ENCODE assay signal across 8 cellular contexts in the genomic region with DNA sequence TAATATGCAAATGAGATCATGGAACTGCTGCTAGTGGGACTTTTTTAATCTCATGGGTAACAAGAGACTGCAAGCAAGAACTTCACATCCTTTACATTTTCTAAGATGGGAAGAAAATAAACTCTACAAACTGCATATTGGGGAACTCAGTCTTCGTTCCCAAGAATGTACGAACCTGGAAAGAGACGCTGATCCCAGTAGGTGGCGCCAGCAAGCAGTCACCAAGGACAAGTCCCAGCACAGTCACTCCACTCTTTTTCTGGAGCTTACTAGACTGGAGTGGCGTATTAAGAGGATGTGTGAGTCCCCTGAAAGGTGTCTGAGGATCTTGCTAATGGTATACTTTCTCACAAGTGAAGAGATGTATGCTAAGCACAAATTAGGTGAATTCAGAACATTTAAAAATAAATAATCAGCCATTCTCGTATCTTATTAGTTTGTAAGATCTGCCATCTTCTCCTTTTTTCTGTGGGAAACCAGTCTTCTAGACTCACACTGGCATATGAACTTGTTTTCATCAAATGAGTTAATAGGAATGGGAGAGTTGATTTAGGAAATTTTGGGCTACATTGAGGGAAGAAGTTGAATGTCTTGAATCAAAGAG. TPM values are rescaled to one million over a fixed set of nuclear protein-coding genes. Genes with fewer than 3 reads are reported as not detected.
A peak's percentile ranks its signal among the peaks of the same experiment; 100 is the strongest.
DNase-seq lines count a peak whose midpoint lies in the region; ATAC-seq lines count a peak whose summit lies in the region.

No MANE protein-coding gene starts in this region.

- DNase-seq in DMS 273 (lab: John Stamatoyannopoulos, UW; ENCODE audit: unreplicated experiment) (peak; percentile 81), DMS 273 treated with DMSO at 0.1 percent for 48 hours (lab: John Stamatoyannopoulos, UW) (no peak), NCI-H748 (lab: John Stamatoyannopoulos, UW; ENCODE audit: unreplicated experiment) (peak; percentile 72), fibroblast of gingiva (ENCODE audit: low read depth) (peak; percentile 47), nucleus accumbens (lab: John Stamatoyannopoulos, UW) (peak in 37 of 56 donors; percentile 1 to 72 (median 15))
- peak; percentile 58 for DNase-seq in activated CD8-positive, alpha-beta memory T cell treated with anti-CD3 and anti-CD28 coated beads, Interleukin-2, amount 10 ng/mL, durations not matched to agents 7 days and 5 days

- ATAC-seq in HG03520 (IDR thresholded peaks at IDR 0.05; ENCODE audit: unreplicated experiment) (peak; percentile 44), HG02840 (IDR thresholded peaks at IDR 0.05; ENCODE audit: low FRiP score, unreplicated experiment) (no peak)
- ATAC-seq in activated CD8-positive, alpha-beta memory T cell treated with anti-CD3 and anti-CD28 coated beads, Interleukin-2, amount 10 ng/mL, durations not matched to agents 7 days and 5 days = peak; percentile 48

- CTCF ChIA-PET in activated CD8-positive, alpha-beta memory T cell treated with anti-CD3 and anti-CD28 coated beads, Interleukin-2, amount 10 ng/mL, durations not matched to agents 7 days and 5 days (lab: Charles Lee) = interaction anchor here (3.3 kb wide), 1 partner anchor 321 kb away, joined by 15 read pairs; no protein-coding TSS in a partner anchor

- peaks cover 6% of the 10 kb centered on the region for H3K4me1 Mint-ChIP-seq in activated CD8-positive, alpha-beta memory T cell treated with anti-CD3 and anti-CD28 coated beads, Interleukin-2, amount 10 ng/mL, durations not matched to agents 7 days and 5 days

- no peaks in the 10 kb centered on the region for H3K36me3 Mint-ChIP-seq in activated CD8-positive, alpha-beta memory T cell treated with anti-CD3 and anti-CD28 coated beads, Interleukin-2, amount 10 ng/mL, durations not matched to agents 7 days and 5 days

- H3K27ac Mint-ChIP-seq in activated CD8-positive, alpha-beta memory T cell treated with anti-CD3 and anti-CD28 coated beads, Interleukin-2, amount 10 ng/mL, durations not matched to agents 7 days and 5 days = no peak overlapping the region

- peaks cover 42% of the 10 kb centered on the region for H3K27me3 Mint-ChIP-seq in activated CD8-positive, alpha-beta memory T cell treated with anti-CD3 and anti-CD28 coated beads, Interleukin-2, amount 10 ng/mL, durations not matched to agents 7 days and 5 days

- no peak overlapping the region for H3K4me3 Mint-ChIP-seq in activated CD8-positive, alpha-beta memory T cell treated with anti-CD3 and anti-CD28 coated beads, Interleukin-2, amount 10 ng/mL, durations not matched to agents 7 days and 5 days

- no peaks in the 10 kb centered on the region for H3K9me3 Mint-ChIP-seq in activated CD8-positive, alpha-beta memory T cell treated with anti-CD3 and anti-CD28 coated beads, Interleukin-2, amount 10 ng/mL, durations not matched to agents 7 days and 5 days (ENCODE audit: low read depth)

RNA-seq across cellular contexts. Expression of gene PUM3, which starts 16.0 kb away (rescaled TPM):
- total RNA-seq in activated CD8-positive, alpha-beta memory T cell treated with anti-CD3 and anti-CD28 coated beads, Interleukin-2, amount 10 ng/mL, durations not matched to agents 7 days and 5 days = 10 to 100 TPM; 63.5 to 82.6 TPM
